Comparison of ENCODE assay signal across 1 cellular context in genomic region chr15:65863106-65863505, GRCh38.
TF ChIP-seq lines count a peak whose summit lies in the region.

No MANE protein-coding gene starts in this region.

TF ChIP-seq in HCT116, 20 proteins besides CTCF, POLR2A, EP300 and RAD21:
- TF ChIP-seq YY1 (IDR thresholded peaks at IDR 0.05; ENCODE audit: extremely low read depth, insufficient replicate concordance, low read depth, low read length), result no peak
- TF ChIP-seq ATF3 (IDR thresholded peaks at IDR 0.05), result no peak
- TF ChIP-seq REST (IDR thresholded peaks at IDR 0.05; ENCODE audit: low read depth), result no peak
- no peak for TF ChIP-seq FOSL1 (IDR thresholded peaks at IDR 0.05; ENCODE audit: low read depth)
- no peak for TF ChIP-seq CBX3 (IDR thresholded peaks at IDR 0.05; ENCODE audit: low read depth)
